ENCODE assay signal across 8 cellular contexts in genomic region chrX:13653022-13653693, GRCh38. TPM values are rescaled to one million over a fixed set of nuclear protein-coding genes. Genes with fewer than 3 reads are reported as not detected.
DNase-seq lines count a peak whose midpoint lies in the region; ATAC-seq, FAIRE-seq and TF ChIP-seq lines count a peak whose summit lies in the region.

Gene TCEANC, plus strand, starts transcription at chrX:13653141. Its CDS starts 9,368 bp downstream, at chrX:13662509.

- TF ChIP-seq CTCF in chondrocyte (IDR thresholded peaks at IDR 0.05): no peak
- TF ChIP-seq CTCF in keratinocyte (optimal IDR thresholded peaks at IDR 0.05 in 1 of 3, IDR thresholded peaks at IDR 0.05 in 1 of 3, conservative IDR thresholded peaks at IDR 0.05 in 1 of 3; ENCODE audit: extremely low read depth in 1 of 3, insufficient read depth in 2 of 3, low read length in 3 of 3): no peak

- peak within 1 kb of the TSS; percentile 93 for H3K27ac Mint-ChIP-seq in chondrocyte (ENCODE audit: unreplicated experiment)

- no peaks in the 10 kb centered on the region for H3K36me3 Mint-ChIP-seq in chondrocyte (ENCODE audit: low read depth)

- H3K9me3 Mint-ChIP-seq in chondrocyte (ENCODE audit: low read depth): no peaks in the 10 kb centered on the region

- peaks cover 4% of the 10 kb centered on the region for H3K27me3 ChIP-seq in keratinocyte (ENCODE audit: control insufficient read depth, extremely low read depth, insufficient read depth, low read length)

- no peaks in the 10 kb centered on the region for H3K79me2 ChIP-seq in keratinocyte (ENCODE audit: control insufficient read depth, insufficient read depth, low read length)

- peak within 1 kb of the TSS; percentile 86 for H3K4me2 ChIP-seq in keratinocyte (ENCODE audit: control insufficient read depth, extremely low read depth, insufficient read depth, low read depth, low read length)

- peak; percentile 88 for FAIRE-seq in keratinocyte (lab: Jason Lieb, UNC)

- peak; percentile 91 for ATAC-seq in HG03378 (IDR thresholded peaks at IDR 0.05; ENCODE audit: unreplicated experiment)

- no peaks in the 10 kb centered on the region for H3K36me3 ChIP-seq in keratinocyte (ENCODE audit: control insufficient read depth in 2 of 2, extremely low read depth in 1 of 2, insufficient read depth in 2 of 2, low read length in 2 of 2)

- H3K4me3 ChIP-seq in keratinocyte (ENCODE audit: control insufficient read depth in 2 of 3, extremely low read depth in 1 of 3, insufficient read depth in 2 of 3, low read depth in 1 of 3, low read length in 3 of 3): peak within 1 kb of the TSS; percentile 57 to 82 (median 60)

- peak within 1 kb of the TSS; percentile 87 for H3K27ac ChIP-seq in keratinocyte (ENCODE audit: control insufficient read depth, insufficient read depth, low read length)

- H2AFZ ChIP-seq in keratinocyte (ENCODE audit: control insufficient read depth, low read length): peak within 1 kb of the TSS; percentile 97

- H3K4me3 Mint-ChIP-seq in chondrocyte (ENCODE audit: unreplicated experiment): peak within 1 kb of the TSS; percentile 79

- DNase-seq in Ammon's horn (ENCODE audit: low spot score) (peak; percentile 93), NCI-H510A (lab: John Stamatoyannopoulos, UW) (peak; percentile 88), chondrocyte (ENCODE audit: low spot score) (peak; percentile 98), keratinocyte (ENCODE audit: low read depth, low spot score) (peak; percentile 83)
- peak; percentile 87 for DNase-seq in activated CD4-positive, alpha-beta T cell treated with anti-CD3 and anti-CD28 coated beads for 1 hour
- peak; percentile 86 to 92 (median 87) for DNase-seq in stimulated activated CD4-positive, alpha-beta T cell treated with anti-CD3 and anti-CD28 coated beads, Interleukin-12 subunit alpha, Interleukin-12 subunit beta, amount 100 ng/mL, for 48 hours (ENCODE audit: low read depth in 2 of 3, low spot score in 1 of 3)

- peaks cover 14% of the 10 kb centered on the region for H3K4me1 Mint-ChIP-seq in chondrocyte (ENCODE audit: low read depth)

- H3K4me1 ChIP-seq in keratinocyte (ENCODE audit: control insufficient read depth, extremely low read depth, insufficient read depth, low read length): peaks cover 12% of the 10 kb centered on the region

- H3K27me3 Mint-ChIP-seq in chondrocyte (ENCODE audit: low read depth): no peaks in the 10 kb centered on the region

- H4K20me1 ChIP-seq in keratinocyte (ENCODE audit: control insufficient read depth, extremely low read depth, insufficient read depth, low read length): no peaks in the 10 kb centered on the region

- H3K9me3 ChIP-seq in keratinocyte (ENCODE audit: control insufficient read depth, low read depth, low read length): no peaks in the 10 kb centered on the region

- no peaks in the 10 kb centered on the region for H3K9me1 ChIP-seq in keratinocyte (ENCODE audit: control insufficient read depth, extremely low read depth, insufficient read depth, low read length)

- dilution Hi-C loops in keratinocyte (cut with MboI; ENCODE audit: extremely low pct_ligation_motif_present, low sequenced_read_pairs): no loop called here

- peak within 1 kb of the TSS; percentile 88 for H3K9ac ChIP-seq in keratinocyte (ENCODE audit: control insufficient read depth, extremely low read depth, insufficient read depth, low read length)

- peak; percentile 82 for TF ChIP-seq POLR2A in GM19099 (IDR thresholded peaks at IDR 0.05; ENCODE audit: extremely low read depth, insufficient read length, low read depth)

RNA-seq across cellular contexts. Expression of gene TCEANC, which starts in this region (rescaled TPM):
- total RNA-seq in chondrocyte: 2.0 to 3.2 TPM (median 2.5 TPM) in 3 replicates
- 0.88 to 1.8 TPM (median 1.8 TPM) in 3 replicates for polyA plus RNA-seq in keratinocyte
- polyA plus RNA-seq in keratinocyte (2011; ENCODE audit: low read depth): 1.2 TPM
- 0.73 and 1.7 TPM in 2 replicates for polyA plus RNA-seq in keratinocyte (2011; cell fraction: cytosol; rRNA removed)
- 1.9 and 2.6 TPM in 2 replicates for polyA plus RNA-seq in keratinocyte (2011; cell fraction: nucleus; rRNA removed)
- polyA plus RNA-seq in keratinocyte (2012; ENCODE audit: low replicate concordance): 0.78 and 1.5 TPM in 2 replicates
- 0.93 to 2.5 TPM in 2 of 3 replicates, not detected in the other for polyA minus RNA-seq in keratinocyte
- polyA minus RNA-seq in keratinocyte (2011; cell fraction: cytosol; rRNA and poly(A)+ RNA removed): 2.7 TPM
- 0.95 and 2.2 TPM in 2 replicates for polyA minus RNA-seq in keratinocyte (2011; cell fraction: nucleus; rRNA and poly(A)+ RNA removed)

Comparison
In these comparisons a context has a peak if more than half of its experiments do, and no peak if none do; other contexts are left out.
1. Peak in every context shown above with its lines: DNase-seq, ATAC-seq, H3K4me3 ChIP-seq and H3K27ac ChIP-seq.